8 cellular contexts compared by ENCODE assay signal in the genomic region with DNA sequence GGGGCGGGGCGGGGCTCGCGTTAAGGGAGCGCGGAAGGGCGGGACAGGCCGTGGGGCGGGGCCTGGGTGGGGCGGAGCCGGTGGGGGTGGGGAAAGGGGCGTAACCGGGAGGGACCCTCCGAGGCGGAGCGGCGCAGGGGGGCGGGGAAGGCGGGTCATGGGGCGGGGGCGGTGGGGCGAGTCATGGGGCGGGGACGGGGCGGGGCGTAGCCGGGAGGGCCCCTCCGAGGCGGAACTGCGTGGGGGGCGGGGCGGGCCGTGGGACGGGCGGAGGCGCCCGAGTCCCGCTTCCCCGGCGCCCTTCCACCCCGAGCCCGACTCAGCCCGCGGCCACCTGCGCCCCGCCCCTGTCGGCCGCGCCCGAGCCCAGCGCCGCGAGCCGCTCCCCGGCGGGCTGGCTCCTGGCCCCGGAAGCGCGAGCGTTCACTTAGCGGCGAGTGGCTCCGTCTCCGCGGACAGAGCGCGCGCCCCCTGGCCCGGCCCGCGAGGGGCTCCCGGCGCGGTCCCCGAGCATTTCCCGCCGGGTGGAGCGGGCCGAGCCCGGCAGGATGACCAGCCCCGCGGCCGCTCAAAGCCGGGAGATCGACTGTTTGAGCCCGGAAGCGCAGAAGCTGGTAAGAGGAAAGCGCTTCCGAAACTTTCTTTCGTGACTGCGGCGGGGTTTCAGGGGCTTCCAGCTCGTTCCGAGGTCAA.
A peak's percentile ranks its signal among the peaks of the same experiment; 100 is the strongest.
DNase-seq lines count a peak whose midpoint lies in the region; ATAC-seq, FAIRE-seq and TF ChIP-seq lines count a peak whose summit lies in the region.

No MANE protein-coding gene starts in this region.

- H2AFZ ChIP-seq in KMS-11 (ENCODE audit: low read depth) = peak overlapping the region; percentile 44; the same call in 1 of the 2 replicates

- TF ChIP-seq CTCF in KMS-11 (conservative IDR thresholded peaks at IDR 0.05; ENCODE audit: low read depth, low read length) = no peak

- no peak for FAIRE-seq in frontal cortex (lab: Jason Lieb, UNC)

- peak overlapping the region; percentile 89 for H3K9ac ChIP-seq in KMS-11

- no peaks in the 10 kb centered on the region for H4K20me1 ChIP-seq in KMS-11 (ENCODE audit: insufficient read depth)

- under 1% methylated on average over 94 of the region's 94 CpGs for WGBS in thymus

- H3K4me3 ChIP-seq in KMS-11 (IDR thresholded peaks at IDR 0.05; ENCODE audit: insufficient read depth, low read depth, low read length) = peak overlapping the region; percentile 58
- H3K4me3 ChIP-seq in thymus (ENCODE audit: low read length) = peak overlapping the region; percentile 86

- no peaks in the 10 kb centered on the region for H3K9me3 ChIP-seq in thymus (ENCODE audit: control insufficient read depth)

- H3K4me2 ChIP-seq in KMS-11 = peak overlapping the region; percentile 83; the same call in 1 of the 2 replicates

- no peaks in the 10 kb centered on the region for H3K27me3 ChIP-seq in KMS-11 (ENCODE audit: insufficient read depth, low read depth)
- no peaks in the 10 kb centered on the region for H3K27me3 ChIP-seq in thymus (ENCODE audit: control insufficient read depth, insufficient read depth)

- H3K79me2 ChIP-seq in KMS-11 (ENCODE audit: insufficient read depth, low read depth) = peaks cover 38% of the 10 kb centered on the region

- DNase-seq in DMS53 (lab: John Stamatoyannopoulos, UW) = peak; percentile 100
- peak; percentile 84 to 94 for DNase-seq in SHP77 (lab: John Stamatoyannopoulos, UW)
- peak; percentile 94 for DNase-seq in activated gamma-delta T cell treated with Interleukin-2 at 50 U/mL for 16 hours
- DNase-seq in frontal cortex (ENCODE audit: low spot score in 2 of 2) = peak; percentile 95
- peak in 54 of 56 donors; percentile 49 to 96 (median 87) for DNase-seq in nucleus accumbens (lab: John Stamatoyannopoulos, UW)

- H3K27ac ChIP-seq in KMS-11 (peak overlapping the region; percentile 98), thymus (ENCODE audit: low read depth) (peak overlapping the region; percentile 92)

- no peaks in the 10 kb centered on the region for H3K36me3 ChIP-seq in KMS-11 (ENCODE audit: insufficient read depth)
- H3K36me3 ChIP-seq in thymus (ENCODE audit: control insufficient read depth, insufficient read depth) = no peaks in the 10 kb centered on the region

- H3K4me1 ChIP-seq in KMS-11 (ENCODE audit: low read depth, poor library complexity, severe bottlenecking) = peaks cover 71% of the 10 kb centered on the region
- H3K4me1 ChIP-seq in thymus (ENCODE audit: control insufficient read depth, insufficient read depth, low read length) = peaks cover 43% of the 10 kb centered on the region

- ATAC-seq in GM21619 (IDR thresholded peaks at IDR 0.05; ENCODE audit: unreplicated experiment) = peak; percentile 45

Comparison
In these comparisons a context has a peak if more than half of its experiments do, and no peak if none do; other contexts are left out.
1. Peak in every context shown above with its lines: DNase-seq, ATAC-seq, H3K4me3 ChIP-seq and H3K27ac ChIP-seq.